ENCODE assay signal across 8 cellular contexts in the genomic region with DNA sequence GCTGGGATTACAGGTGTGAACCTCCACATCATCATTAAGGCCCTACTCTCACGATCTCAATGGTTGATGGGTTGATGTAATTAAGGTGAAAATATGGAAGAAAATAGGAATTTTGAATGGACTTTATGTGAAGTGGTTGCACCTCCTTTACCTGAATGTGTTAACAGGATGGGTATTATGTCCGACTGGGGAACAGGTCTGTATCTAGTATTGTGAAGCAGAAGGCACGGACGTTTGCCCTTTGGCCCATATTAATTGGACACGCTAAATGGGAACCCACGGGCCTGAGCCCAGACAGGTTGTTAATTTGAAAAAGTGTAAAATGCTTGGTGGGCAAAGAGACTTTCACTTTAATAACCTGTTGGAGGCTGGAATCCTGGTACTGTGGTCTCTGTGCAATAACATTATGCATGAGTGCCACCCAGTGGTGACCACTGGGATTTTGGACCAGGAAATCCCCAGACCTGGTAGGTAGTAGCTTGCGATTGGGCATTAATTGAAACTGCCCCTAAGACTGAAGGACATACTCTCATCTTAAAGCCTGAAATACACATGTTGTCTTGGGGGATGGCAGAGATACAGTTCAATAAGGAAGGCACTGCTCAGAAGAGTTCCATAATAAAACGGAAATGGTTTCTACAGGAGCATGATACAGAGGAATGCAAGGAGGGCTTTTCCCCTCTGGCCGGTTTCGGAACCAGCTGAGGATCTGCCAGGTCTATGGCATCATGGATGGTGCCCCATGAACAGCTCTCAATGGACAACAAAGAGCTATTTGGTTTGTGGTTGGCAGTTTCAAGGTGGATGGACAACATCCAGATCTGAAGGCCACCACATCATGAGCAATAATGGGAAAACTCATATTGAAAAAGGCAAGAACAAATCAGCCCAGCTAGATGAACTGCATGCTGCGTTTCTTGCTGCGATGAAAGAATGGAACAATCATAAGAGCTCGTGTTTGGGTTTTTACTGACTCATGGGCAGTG. TPM values are rescaled to one million over a fixed set of nuclear protein-coding genes. Genes with fewer than 3 reads are reported as not detected.
DNase-seq lines count a peak whose midpoint lies in the region; ATAC-seq and TF ChIP-seq lines count a peak whose summit lies in the region.

No MANE protein-coding gene starts in this region.

- H3K27me3 ChIP-seq in BJ (ENCODE audit: control insufficient read depth, insufficient read depth, low read length): peaks cover 12% of the 10 kb centered on the region
- H3K27me3 ChIP-seq in adrenal gland: no peaks in the 10 kb centered on the region

- no peak for DNase-seq in BJ (ENCODE audit: low read depth)
- DNase-seq in NCI-H1105 (lab: John Stamatoyannopoulos, UW): peak; percentile 30
- DNase-seq in T-helper 17 cell: peak; percentile 43 to 74 (median 55)
- peak; percentile 75 to 95 (median 84) for DNase-seq in adrenal gland
- peak; percentile 80 for DNase-seq in left cardiac atrium
- peak; percentile 24 for DNase-seq in retinal pigment epithelial cell (ENCODE audit: low read depth)

- H3K4me3 Mint-ChIP-seq in T-helper 17 cell: no peak overlapping the region

- TF ChIP-seq POLR2A in adrenal gland (IDR thresholded peaks at IDR 0.05): no peak

- ATAC-seq in GM19452 (IDR thresholded peaks at IDR 0.05; ENCODE audit: unreplicated experiment) (peak; percentile 76), T-helper 17 cell (peak; percentile 96), left cardiac atrium (peak; percentile 94), HG03159 (IDR thresholded peaks at IDR 0.05; ENCODE audit: unreplicated experiment) (no peak)

- WGBS in adrenal gland, 4 donors: 31 to 36% (median 34%) methylated on average over 13 of the region's 13 CpGs

- H3K36me3 Mint-ChIP-seq in T-helper 17 cell (ENCODE audit: low read depth): peaks cover 2% of the 10 kb centered on the region

- intact Hi-C loops in adrenal gland (cut with DNase I) (loop anchor here in 1 of 2 donors (5.0 kb wide), 1 partner anchor 74 kb away; no protein-coding TSS in a partner anchor), left cardiac atrium (cut with DNase I) (loop anchor here (2.0 to 5.0 kb wide), 3 partner anchors 62 to 74 kb away; no protein-coding TSS in a partner anchor)

- no peaks in the 10 kb centered on the region for H3K9me3 ChIP-seq in T-helper 17 cell (ENCODE audit: control insufficient read depth, low read length, poor library complexity, severe bottlenecking)
- H3K9me3 ChIP-seq in adrenal gland (replicated peaks in 1 of 3): no peaks in the 10 kb centered on the region

- H3K36me3 ChIP-seq in BJ (ENCODE audit: control insufficient read depth, insufficient read depth, low read length): no peaks in the 10 kb centered on the region
- no peaks in the 10 kb centered on the region for H3K36me3 ChIP-seq in adrenal gland (replicated peaks in 1 of 2)

- H3K4me1 ChIP-seq in adrenal gland (replicated peaks in 1 of 2): no peaks in the 10 kb centered on the region

- CTCF ChIA-PET in BJ (lab: Yijun Ruan, JAX): interaction anchor here (0.6 to 7.4 kb wide), 32 partner anchors 8 to 655 kb away, joined by 3 to 86 read pairs (median 4); a partner anchor contains a TSS

- H3K27me3 Mint-ChIP-seq in T-helper 17 cell: peaks cover 17% of the 10 kb centered on the region

- TF ChIP-seq CTCF in BJ (IDR thresholded peaks at IDR 0.05; ENCODE audit: insufficient read depth, low read depth, low read length) (peak; percentile 77), adrenal gland (IDR thresholded peaks at IDR 0.05) (peak; percentile 69 to 95 (median 92)), retinal pigment epithelial cell (conservative IDR thresholded peaks at IDR 0.05; ENCODE audit: low read depth, low read length) (peak; percentile 82)

- H3K4me3 ChIP-seq in BJ (ENCODE audit: low read depth, low read length) (no peak overlapping the region), adrenal gland (no peak overlapping the region), retinal pigment epithelial cell (ENCODE audit: low read length) (no peak overlapping the region)

- H3K27ac Mint-ChIP-seq in T-helper 17 cell: peak overlapping the region; percentile 87

- POLR2A ChIA-PET in BJ (lab: Charles Lee): no interaction called here

- H3K27ac ChIP-seq in adrenal gland: no peak overlapping the region

- peaks cover 8% of the 10 kb centered on the region for H3K4me1 Mint-ChIP-seq in T-helper 17 cell

RNA-seq across cellular contexts. Expression of a gene that starts 26.2 kb away (rescaled TPM):
- 9.5 and 11.6 TPM in 2 replicates for polyA plus RNA-seq in BJ (2011; rRNA removed)
- 7.0 and 8.1 TPM in 2 replicates for polyA minus RNA-seq in BJ (2011; rRNA and poly(A)+ RNA removed)
- total RNA-seq in T-helper 17 cell: 10 to 100 TPM; 22.9 to 34.0 TPM
- 10 to 100 TPM; 20.1 to 33.8 (median 26.2) TPM for total RNA-seq in adrenal gland
- polyA plus RNA-seq in adrenal gland: 10 to 100 TPM in 2 of 3 donors, 1 to 10 TPM in 1; 9.3 to 14.9 (median 13.0) TPM
- 10 to 100 TPM; 31.0 to 36.6 TPM for total RNA-seq in left cardiac atrium
